ENCODE assay signal across 28 cellular contexts in the genomic region with DNA sequence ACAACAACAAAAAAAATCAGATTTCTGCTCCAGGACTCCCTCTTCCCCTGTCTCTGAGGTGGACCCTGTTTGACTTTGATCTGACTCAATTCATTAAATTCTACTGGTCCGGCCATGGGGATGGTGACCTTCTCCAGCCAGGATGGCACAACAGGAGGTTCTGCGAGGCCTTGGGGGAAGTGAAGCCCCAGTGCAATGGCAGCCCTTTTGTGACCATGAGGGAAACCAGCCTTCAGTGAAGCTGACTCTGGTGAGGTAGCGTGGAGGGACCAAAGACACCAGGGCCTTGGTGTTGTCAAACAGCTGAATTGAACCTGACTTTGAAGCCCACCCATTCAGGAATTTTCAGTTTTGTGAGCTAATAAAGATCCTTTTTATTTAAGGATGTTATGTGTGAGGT. TPM values are rescaled to one million over a fixed set of nuclear protein-coding genes. Genes with fewer than 3 reads are reported as not detected.
"Had no signal": no experiment of that assay in that cellular context is flagged by ENCODE, and none has a peak within 500 bp of the region (broad histone marks: within the 10 kb centered on the region; RNA-seq: fewer than 3 reads in every experiment).

No MANE protein-coding gene starts in this region.

- H3K4me1 ChIP-seq: colonic mucosa, esophagus muscularis mucosa, esophagus squamous epithelium, foreskin keratinocyte, gastrocnemius medialis, gastroesophageal sphincter, heart left ventricle, heart right ventricle had no signal

- FAIRE-seq: colon, endometrium, endothelial cell of umbilical vein, frontal cortex had no signal

- H3K9me3 ChIP-seq: colonic mucosa, esophagus squamous epithelium, gastrocnemius medialis had no signal

- H3K4me3 ChIP-seq: colonic mucosa, coronary artery, dorsolateral prefrontal cortex, esophagus muscularis mucosa, esophagus squamous epithelium, gastrocnemius medialis, gastroesophageal sphincter, heart left ventricle, heart right ventricle had no signal

- H3K27ac ChIP-seq: colonic mucosa, coronary artery, dorsolateral prefrontal cortex, epithelial cell of prostate, esophagus muscularis mucosa, esophagus squamous epithelium, foreskin keratinocyte, gastrocnemius medialis, gastroesophageal sphincter, heart left ventricle, heart right ventricle had no signal

- DNase-seq: colonic mucosa; cortex of kidney; dermis blood vessel endothelial cell; dorsolateral prefrontal cortex; effector CD4-positive, alpha-beta T cell; effector CD8-positive, alpha-beta T cell; effector memory CD4-positive, alpha-beta T cell; effector memory CD8-positive, alpha-beta T cell; endodermal cell; erythroblast; esophagus squamous epithelium; foreskin fibroblast; foreskin keratinocyte; foreskin melanocyte; gastrocnemius medialis; glutamatergic neuron; head of caudate nucleus; heart left ventricle; heart right ventricle had no signal

- ATAC-seq: effector memory CD8-positive, alpha-beta T cell; esophagus mucosa; foreskin keratinocyte; gastrocnemius medialis; gastroesophageal sphincter; heart right ventricle had no signal

- H3K27me3 ChIP-seq: colonic mucosa, esophagus squamous epithelium, foreskin keratinocyte, gastrocnemius medialis had no signal

- H3K36me3 ChIP-seq: colonic mucosa, esophagus muscularis mucosa, esophagus squamous epithelium, gastrocnemius medialis, gastroesophageal sphincter, heart left ventricle, heart right ventricle had no signal

RNA-seq across cellular contexts. Expression of a gene that starts 44.5 kb away (rescaled TPM):
- total RNA-seq: foreskin keratinocyte had no signal
- polyA plus RNA-seq: foreskin keratinocyte had no signal
